1 cellular context compared by ENCODE assay signal in genomic region chr4:79723507-79723906, GRCh38.
TF ChIP-seq lines count a peak whose summit lies in the region.

No MANE protein-coding gene starts in this region.

TF ChIP-seq in H1, 55 proteins besides CTCF, POLR2A, EP300 and RAD21 (continued from another document):
- no peak for TF ChIP-seq CHD7 (IDR thresholded peaks at IDR 0.05; ENCODE audit: insufficient replicate concordance, low read length)
- TF ChIP-seq CEBPB (IDR thresholded peaks at IDR 0.05; ENCODE audit: low read depth, low read length), result no peak
- no peak for TF ChIP-seq NRF1 (IDR thresholded peaks at IDR 0.05; ENCODE audit: low read depth, low read length)
- TF ChIP-seq CBX5 (IDR thresholded peaks at IDR 0.05; ENCODE audit: low read depth, low read length), result no peak
- TF ChIP-seq RNF2 (IDR thresholded peaks at IDR 0.05; ENCODE audit: borderline replicate concordance, low read depth, low read length, missing control alignments, poor library complexity, severe bottlenecking), result no peak
- no peak for TF ChIP-seq SIRT6 (IDR thresholded peaks at IDR 0.05; ENCODE audit: low read length)
- TF ChIP-seq TBP (IDR thresholded peaks at IDR 0.05; ENCODE audit: low read depth, low read length), result no peak
- no peak for TF ChIP-seq ATF3 (IDR thresholded peaks at IDR 0.05; ENCODE audit: insufficient read depth, low read depth, low read length)
- no peak for TF ChIP-seq HDAC2 (IDR thresholded peaks at IDR 0.05; ENCODE audit: borderline replicate concordance in 1 of 2, low read depth in 2 of 2, low read length in 2 of 2)
- no peak for TF ChIP-seq CBX8 (IDR thresholded peaks at IDR 0.05; ENCODE audit: borderline replicate concordance, low read depth, low read length)
